Comparison of ENCODE assay signal across 8 cellular contexts in the genomic region with DNA sequence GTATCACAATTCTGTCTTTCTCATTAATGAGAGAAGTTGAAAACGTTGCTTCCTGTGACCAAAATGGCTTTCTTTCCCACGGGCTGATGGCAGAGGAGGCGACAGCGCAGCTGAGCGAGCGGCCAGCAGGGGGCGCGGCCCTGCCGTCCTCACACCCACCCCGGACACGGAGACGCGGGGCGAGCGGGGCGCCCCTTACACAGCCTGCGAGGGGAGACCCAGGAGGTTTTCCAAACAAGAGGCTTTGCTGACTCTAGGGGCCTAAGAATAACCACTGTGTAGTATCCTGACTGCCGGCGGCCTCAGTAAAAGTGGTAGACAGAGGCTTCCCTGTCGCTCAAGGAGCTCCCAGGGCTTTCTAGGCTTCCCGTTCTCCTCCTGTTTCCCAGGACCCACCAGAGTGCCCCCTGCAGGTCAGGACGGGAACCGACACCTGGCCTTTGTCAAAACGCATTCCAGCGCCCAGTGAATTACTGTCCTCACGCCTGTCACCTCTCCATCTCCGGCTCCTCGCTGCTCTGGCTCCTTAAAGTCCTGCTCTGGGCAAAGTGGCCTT. TPM values are rescaled to one million over a fixed set of nuclear protein-coding genes. Genes with fewer than 3 reads are reported as not detected.
DNase-seq lines count a peak whose midpoint lies in the region; ATAC-seq, FAIRE-seq and TF ChIP-seq lines count a peak whose summit lies in the region.

No MANE protein-coding gene starts in this region.

- peak overlapping the region in 57 of 59 donors; percentile 31 to 96 (median 81) for H3K27ac ChIP-seq in dorsolateral prefrontal cortex

- ATAC-seq in HG03439 (IDR thresholded peaks at IDR 0.05; ENCODE audit: unreplicated experiment) = peak; percentile 97

- CTCF ChIA-PET in BJ (lab: Yijun Ruan, JAX) = interaction anchor here (0.6 to 30.6 kb wide), 86 partner anchors 9 to 790 kb away, joined by 3 to 1105 read pairs (median 5); partner anchors contain the start of genes ARHGAP26, DELE1 and FGF1

- TF ChIP-seq POLR2A in lower leg skin (IDR thresholded peaks at IDR 0.05) = no peak

- H3K27me3 ChIP-seq in BJ (ENCODE audit: control insufficient read depth, insufficient read depth, low read length) (peaks cover 3% of the 10 kb centered on the region), dorsolateral prefrontal cortex (no peaks in the 10 kb centered on the region)

- H3K36me3 ChIP-seq in BJ (ENCODE audit: control insufficient read depth, insufficient read depth, low read length) = no peaks in the 10 kb centered on the region

- DNase-seq in BJ (ENCODE audit: low read depth) (no peak), GM19239 (ENCODE audit: insufficient read length, low spot score) (peak; percentile 73), NCI-H526 treated with DMSO at 0.1 percent for 48 hours (lab: John Stamatoyannopoulos, UW) (peak; percentile 74), dorsolateral prefrontal cortex (peak; percentile 68 to 88 (median 82)), lower leg skin (ENCODE audit: low spot score in 2 of 2) (peak; percentile 84 to 97)
- DNase-seq in activated CD4-positive, alpha-beta T cell treated with anti-CD3 and anti-CD28 coated beads, Interleukin-2, amount 50 U/mL, for 4 hours = peak; percentile 78 to 81
- DNase-seq in stimulated activated CD4-positive, alpha-beta T cell treated with anti-CD3 and anti-CD28 coated beads, Interleukin-4, amount 100 ng/mL, for 4 hours = peak; percentile 80 to 88

- WGBS in lower leg skin, 2 donors = 0 to 1% methylated on average over 28 of the region's 28 CpGs

- POLR2A ChIA-PET in BJ (lab: Charles Lee) = interaction anchor here (0.5 to 0.6 kb wide), 3 partner anchors 92 to 1020 kb away, joined by 3 to 5 read pairs (median 3); no protein-coding TSS in a partner anchor

- FAIRE-seq in GM19239 (lab: Jason Lieb, UNC) = peak; percentile 88

- peak overlapping the region; percentile 63 for H3K4me3 ChIP-seq in BJ (ENCODE audit: low read depth, low read length)
- peak overlapping the region; percentile 39 to 91 (median 64) for H3K4me3 ChIP-seq in dorsolateral prefrontal cortex
- H3K4me3 ChIP-seq in lower leg skin (ENCODE audit: low read depth, poor library complexity, severe bottlenecking) = no peak overlapping the region

- TF ChIP-seq CTCF in BJ (IDR thresholded peaks at IDR 0.05; ENCODE audit: insufficient read depth, low read depth, low read length) (peak; percentile 76), dorsolateral prefrontal cortex (IDR thresholded peaks at IDR 0.05 in 54 of 56, conservative IDR thresholded peaks at IDR 0.05 in 2 of 56; ENCODE audit: low read depth in 1 of 56, partially characterized antibody in 56 of 56) (peak; percentile 89 to 100 (median 98)), lower leg skin (IDR thresholded peaks at IDR 0.05) (peak in 1 of 3 donors; percentile 96)

- intact Hi-C loops in dorsolateral prefrontal cortex (cut with DNase I) = loop anchor here (2.0 kb wide), 2 partner anchors 58 to 168 kb away; partner anchors contain the start of gene ARHGAP26 (in 1 of the 2)
- intact Hi-C loops in lower leg skin (cut with DNase I; ENCODE audit: low total_unique reads) = no loop called here

RNA-seq across cellular contexts. Expression of gene FGF1, which starts 27.3 kb away (rescaled TPM):
- polyA plus RNA-seq in BJ (2011; rRNA removed) = 14.8 and 19.2 TPM in 2 replicates
- 6.6 and 6.7 TPM in 2 replicates for polyA minus RNA-seq in BJ (2011; rRNA and poly(A)+ RNA removed)
- total RNA-seq in dorsolateral prefrontal cortex (100 to 1,000 TPM in 85 of 120 experiments, 10 to 100 TPM in 35; 39.6 to 342 (median 131) TPM), lower leg skin (1 to 10 TPM in 1 of 4 donors, under 1 TPM in 3; 0.38 to 5.4 (median 0.65) TPM)

RNA-seq across cellular contexts. Expression of gene ARHGAP26, which starts 56.9 kb away (rescaled TPM):
- polyA plus RNA-seq in BJ (2011; rRNA removed) = 4.8 TPM in 2 replicates
- 22.8 and 26.4 TPM in 2 replicates for polyA minus RNA-seq in BJ (2011; rRNA and poly(A)+ RNA removed)
- 100 to 1,000 TPM in 119 of 120 experiments, 10 to 100 TPM in 1; 84.5 to 257 (median 180) TPM for total RNA-seq in dorsolateral prefrontal cortex
- total RNA-seq in lower leg skin = 10 to 100 TPM; 11.0 to 23.3 (median 14.3) TPM

Comparison
In these comparisons a context has a peak if more than half of its experiments do, and no peak if none do; other contexts are left out.
1. RNA of gene FGF1, which starts 27.3 kb away (total RNA-seq): 39.6 to 342 TPM in dorsolateral prefrontal cortex; 0.38 to 5.4 TPM in lower leg skin; every median in the first group is over 4 times any median in the second.